Comparison of ENCODE assay signal across 1 cellular context in genomic region chrX:129125515-129125914, GRCh38.
TF ChIP-seq lines count a peak whose summit lies in the region.

No MANE protein-coding gene starts in this region.

TF ChIP-seq in HepG2, 621 proteins besides CTCF, POLR2A, EP300 and RAD21 (continued from another document):
- TF ChIP-seq ZBTB46 (CRISPR knock-in tag; IDR thresholded peaks at IDR 0.05; ENCODE audit: borderline replicate concordance) (no peak), SOX13 (IDR thresholded peaks at IDR 0.05) (no peak), SOX13 (CRISPR knock-in tag; conservative IDR thresholded peaks at IDR 0.05 in 1 of 2, IDR thresholded peaks at IDR 0.05 in 1 of 2) (peak in 1 of 2 experiments; percentile 41; a peak in 1 of 4 replicates), PRPF4 (IDR thresholded peaks at IDR 0.05; ENCODE audit: low read depth, low read length, poor library complexity, severe bottlenecking) (no peak)
TF ChIP-seq in HepG2: peak in this region for 6.
